In the genomic region with DNA sequence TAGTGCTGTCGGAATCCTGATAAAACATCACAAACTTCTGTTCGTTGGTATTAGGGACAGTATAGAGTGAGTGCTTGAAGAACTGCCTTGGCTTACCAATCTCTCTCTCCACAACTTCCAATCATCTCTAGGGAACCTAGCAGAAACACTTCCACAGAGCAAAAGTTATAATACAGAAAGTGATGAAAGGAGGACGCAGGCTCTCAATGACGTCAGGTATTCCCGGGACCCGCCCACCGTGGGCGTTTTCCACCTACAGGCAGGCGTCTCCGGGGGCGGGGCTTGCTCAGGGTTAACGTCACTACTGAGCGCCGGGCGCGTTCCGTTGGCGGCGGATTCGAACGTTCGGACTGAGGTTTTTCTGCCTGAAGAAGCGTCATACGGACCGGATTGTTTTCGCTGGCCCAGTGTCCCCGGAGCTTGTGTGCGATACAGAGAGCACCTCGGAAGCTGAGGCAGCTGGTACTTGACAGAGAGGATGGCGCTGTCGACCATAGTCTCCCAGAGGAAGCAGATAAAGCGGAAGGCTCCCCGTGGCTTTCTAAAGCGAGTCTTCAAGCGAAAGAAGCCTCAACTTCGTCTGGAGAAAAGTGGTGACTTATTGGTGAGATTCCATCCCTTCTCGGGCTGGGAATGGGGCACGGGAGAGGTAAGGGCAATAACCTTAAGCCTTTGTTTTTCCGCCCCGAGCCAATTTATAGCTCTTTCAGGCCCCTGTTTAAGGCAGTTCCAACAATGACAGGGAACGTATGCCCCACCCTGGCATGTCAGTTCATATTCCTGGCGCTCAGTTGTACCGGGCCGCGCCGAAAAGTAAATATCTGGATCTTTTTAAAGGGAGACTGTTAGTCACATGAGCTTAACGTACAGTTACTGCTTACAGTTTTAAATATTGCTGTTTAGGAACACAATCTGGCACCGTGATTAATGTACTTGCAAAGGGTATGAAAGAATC, we compare ENCODE assay signal across 1 cellular context.
TF ChIP-seq lines count a peak whose summit lies in the region.

CENPW (plus strand) TSS at position 320 of the 955 bp plus-strand sequence; CDS start at position 479, 159 bp downstream.

TF ChIP-seq in HepG2, 621 proteins besides CTCF, POLR2A, EP300 and RAD21 (continued from another document and continues in another):
- TF ChIP-seq ZNF281 (CRISPR knock-in tag; IDR thresholded peaks at IDR 0.05; ENCODE audit: borderline replicate concordance) (no peak), ZNF775 (CRISPR knock-in tag; IDR thresholded peaks at IDR 0.05; ENCODE audit: borderline replicate concordance) (0 out of 2 replicates have a peak, but pooled peaks have one; percentile 29), POLR2G (IDR thresholded peaks at IDR 0.05; ENCODE audit: low read depth, low read length) (peak; percentile 78), MTF1 (CRISPR knock-in tag; IDR thresholded peaks at IDR 0.05) (no peak), ZNF576 (CRISPR knock-in tag; IDR thresholded peaks at IDR 0.05) (0 out of 2 replicates have a peak, but pooled peaks have one; percentile 58), MNT (IDR thresholded peaks at IDR 0.05) (peak; percentile 52), PHF21A (CRISPR knock-in tag; IDR thresholded peaks at IDR 0.05) (no peak; the same call in 1 of the 2 replicates), PPARG (CRISPR knock-in tag; conservative IDR thresholded peaks at IDR 0.05) (no peak), FOXK2 (IDR thresholded peaks at IDR 0.05) (peak; percentile 51; the same call in 1 of the 2 replicates), ZNF713 (CRISPR knock-in tag; IDR thresholded peaks at IDR 0.05) (no peak), GPN1 (CRISPR knock-in tag; IDR thresholded peaks at IDR 0.05; ENCODE audit: borderline replicate concordance) (no peak), POLR2AphosphoS5 (IDR thresholded peaks at IDR 0.05; ENCODE audit: low read depth, low read length) (peak; percentile 84), CEBPZ (IDR thresholded peaks at IDR 0.05; ENCODE audit: low read length) (no peak), ZNF644 (CRISPR knock-in tag; IDR thresholded peaks at IDR 0.05; ENCODE audit: low read depth) (0 out of 2 replicates have a peak, but pooled peaks have one; percentile 18), NR1H2 (CRISPR knock-in tag; IDR thresholded peaks at IDR 0.05; ENCODE audit: borderline replicate concordance, low read depth) (no peak), DPF2 (CRISPR knock-in tag; IDR thresholded peaks at IDR 0.05; ENCODE audit: borderline replicate concordance, low read depth) (no peak), FOXC1 (CRISPR knock-in tag; IDR thresholded peaks at IDR 0.05; ENCODE audit: borderline replicate concordance) (peak; percentile 27; the same call in 1 of the 2 replicates), ZNF280D (CRISPR knock-in tag; IDR thresholded peaks at IDR 0.05) (no peak), KLF9 (CRISPR knock-in tag; IDR thresholded peaks at IDR 0.05; ENCODE audit: low read depth) (no peak), BRD4 (CRISPR knock-in tag; IDR thresholded peaks at IDR 0.05) (peak; percentile 90), SKIL (CRISPR knock-in tag; IDR thresholded peaks at IDR 0.05; ENCODE audit: borderline replicate concordance) (no peak), PCBP2 (optimal IDR thresholded peaks at IDR 0.05; ENCODE audit: low read depth, low read length, poor library complexity, severe bottlenecking) (no peak)
- TF ChIP-seq, protein P1, sequence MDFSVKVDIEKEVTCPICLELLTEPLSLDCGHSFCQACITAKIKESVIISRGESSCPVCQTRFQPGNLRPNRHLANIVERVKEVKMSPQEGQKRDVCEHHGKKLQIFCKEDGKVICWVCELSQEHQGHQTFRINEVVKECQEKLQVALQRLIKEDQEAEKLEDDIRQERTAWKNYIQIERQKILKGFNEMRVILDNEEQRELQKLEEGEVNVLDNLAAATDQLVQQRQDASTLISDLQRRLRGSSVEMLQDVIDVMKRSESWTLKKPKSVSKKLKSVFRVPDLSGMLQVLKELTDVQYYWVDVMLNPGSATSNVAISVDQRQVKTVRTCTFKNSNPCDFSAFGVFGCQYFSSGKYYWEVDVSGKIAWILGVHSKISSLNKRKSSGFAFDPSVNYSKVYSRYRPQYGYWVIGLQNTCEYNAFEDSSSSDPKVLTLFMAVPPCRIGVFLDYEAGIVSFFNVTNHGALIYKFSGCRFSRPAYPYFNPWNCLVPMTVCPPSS (IDR thresholded peaks at IDR 0.05): no peak
- TF ChIP-seq, protein P2, sequence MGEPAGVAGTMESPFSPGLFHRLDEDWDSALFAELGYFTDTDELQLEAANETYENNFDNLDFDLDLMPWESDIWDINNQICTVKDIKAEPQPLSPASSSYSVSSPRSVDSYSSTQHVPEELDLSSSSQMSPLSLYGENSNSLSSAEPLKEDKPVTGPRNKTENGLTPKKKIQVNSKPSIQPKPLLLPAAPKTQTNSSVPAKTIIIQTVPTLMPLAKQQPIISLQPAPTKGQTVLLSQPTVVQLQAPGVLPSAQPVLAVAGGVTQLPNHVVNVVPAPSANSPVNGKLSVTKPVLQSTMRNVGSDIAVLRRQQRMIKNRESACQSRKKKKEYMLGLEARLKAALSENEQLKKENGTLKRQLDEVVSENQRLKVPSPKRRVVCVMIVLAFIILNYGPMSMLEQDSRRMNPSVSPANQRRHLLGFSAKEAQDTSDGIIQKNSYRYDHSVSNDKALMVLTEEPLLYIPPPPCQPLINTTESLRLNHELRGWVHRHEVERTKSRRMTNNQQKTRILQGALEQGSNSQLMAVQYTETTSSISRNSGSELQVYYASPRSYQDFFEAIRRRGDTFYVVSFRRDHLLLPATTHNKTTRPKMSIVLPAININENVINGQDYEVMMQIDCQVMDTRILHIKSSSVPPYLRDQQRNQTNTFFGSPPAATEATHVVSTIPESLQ (CRISPR knock-in tag; conservative IDR thresholded peaks at IDR 0.05): no peak
- TF ChIP-seq, protein P3, sequence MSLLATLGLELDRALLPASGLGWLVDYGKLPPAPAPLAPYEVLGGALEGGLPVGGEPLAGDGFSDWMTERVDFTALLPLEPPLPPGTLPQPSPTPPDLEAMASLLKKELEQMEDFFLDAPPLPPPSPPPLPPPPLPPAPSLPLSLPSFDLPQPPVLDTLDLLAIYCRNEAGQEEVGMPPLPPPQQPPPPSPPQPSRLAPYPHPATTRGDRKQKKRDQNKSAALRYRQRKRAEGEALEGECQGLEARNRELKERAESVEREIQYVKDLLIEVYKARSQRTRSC (CRISPR knock-in tag; IDR thresholded peaks at IDR 0.05; ENCODE audit: low read depth): no peak
- TF ChIP-seq, protein P4, sequence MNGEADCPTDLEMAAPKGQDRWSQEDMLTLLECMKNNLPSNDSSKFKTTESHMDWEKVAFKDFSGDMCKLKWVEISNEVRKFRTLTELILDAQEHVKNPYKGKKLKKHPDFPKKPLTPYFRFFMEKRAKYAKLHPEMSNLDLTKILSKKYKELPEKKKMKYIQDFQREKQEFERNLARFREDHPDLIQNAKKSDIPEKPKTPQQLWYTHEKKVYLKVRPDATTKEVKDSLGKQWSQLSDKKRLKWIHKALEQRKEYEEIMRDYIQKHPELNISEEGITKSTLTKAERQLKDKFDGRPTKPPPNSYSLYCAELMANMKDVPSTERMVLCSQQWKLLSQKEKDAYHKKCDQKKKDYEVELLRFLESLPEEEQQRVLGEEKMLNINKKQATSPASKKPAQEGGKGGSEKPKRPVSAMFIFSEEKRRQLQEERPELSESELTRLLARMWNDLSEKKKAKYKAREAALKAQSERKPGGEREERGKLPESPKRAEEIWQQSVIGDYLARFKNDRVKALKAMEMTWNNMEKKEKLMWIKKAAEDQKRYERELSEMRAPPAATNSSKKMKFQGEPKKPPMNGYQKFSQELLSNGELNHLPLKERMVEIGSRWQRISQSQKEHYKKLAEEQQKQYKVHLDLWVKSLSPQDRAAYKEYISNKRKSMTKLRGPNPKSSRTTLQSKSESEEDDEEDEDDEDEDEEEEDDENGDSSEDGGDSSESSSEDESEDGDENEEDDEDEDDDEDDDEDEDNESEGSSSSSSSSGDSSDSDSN (CRISPR knock-in tag; IDR thresholded peaks at IDR 0.05): no peak
